Comparison of ENCODE assay signal across 8 cellular contexts in genomic region chr9:134698587-134699342, GRCh38. TPM values are rescaled to one million over a fixed set of nuclear protein-coding genes. Genes with fewer than 3 reads are reported as not detected.
A peak's percentile ranks its signal among the peaks of the same experiment; 100 is the strongest.
DNase-seq lines count a peak whose midpoint lies in the region; ATAC-seq, FAIRE-seq and TF ChIP-seq lines count a peak whose summit lies in the region.

No MANE protein-coding gene starts in this region.

- H3K4me1 ChIP-seq in endothelial cell of umbilical vein (ENCODE audit: control insufficient read depth, extremely low read depth, insufficient read depth, low read length) (no peaks in the 10 kb centered on the region), mesodermal cell (ENCODE audit: control insufficient read depth, insufficient read depth, low read length, poor library complexity, severe bottlenecking) (peaks cover 19% of the 10 kb centered on the region)

- TF ChIP-seq CTCF in endothelial cell of umbilical vein (IDR thresholded peaks at IDR 0.05; ENCODE audit: extremely low read depth in 1 of 2, insufficient read depth in 1 of 2, low read depth in 1 of 2, low read length in 2 of 2), result peak; percentile 79 to 91

- H3K27me3 Mint-ChIP-seq in stimulated activated naive CD8-positive, alpha-beta T cell treated with anti-CD3 and anti-CD28 coated beads, Interleukin-15, amount 100 ng/mL, for 72 hours, result peaks cover 14% of the 10 kb centered on the region

- H2AFZ ChIP-seq in endothelial cell of umbilical vein (ENCODE audit: low read depth, low read length), result no peak overlapping the region

- no peaks in the 10 kb centered on the region for H3K79me2 ChIP-seq in endothelial cell of umbilical vein (ENCODE audit: control insufficient read depth, insufficient read depth, low read length)

- no peaks in the 10 kb centered on the region for H4K20me1 ChIP-seq in endothelial cell of umbilical vein (replicated peaks; ENCODE audit: control insufficient read depth, extremely low read depth, insufficient read depth, low read length)

- no peaks in the 10 kb centered on the region for H3K9me3 Mint-ChIP-seq in stimulated activated naive CD8-positive, alpha-beta T cell treated with anti-CD3 and anti-CD28 coated beads, Interleukin-15, amount 100 ng/mL, for 72 hours

- no TSS peak for BruUV-seq in endothelial cell of umbilical vein (replicated peaks; lab: Mats Ljungman, UMichigan)

- H3K27ac Mint-ChIP-seq in stimulated activated naive CD8-positive, alpha-beta T cell treated with anti-CD3 and anti-CD28 coated beads, Interleukin-15, amount 100 ng/mL, for 72 hours, result no peak overlapping the region

- H3K27me3 ChIP-seq in endothelial cell of umbilical vein (ENCODE audit: control insufficient read depth in 2 of 2, insufficient read depth in 2 of 2, low read length in 2 of 2), result no peaks in the 10 kb centered on the region

- H3K9me1 ChIP-seq in endothelial cell of umbilical vein (replicated peaks; ENCODE audit: control insufficient read depth, extremely low read depth, insufficient read depth, low read length), result no peaks in the 10 kb centered on the region

- ATAC-seq in stimulated activated naive CD8-positive, alpha-beta T cell treated with anti-CD3 and anti-CD28 coated beads, Interleukin-15, amount 100 ng/mL, for 72 hours, result peak; percentile 71
- no peak for ATAC-seq in GM18502 (IDR thresholded peaks at IDR 0.05; ENCODE audit: poor library complexity, unreplicated experiment)

- CTCF ChIA-PET in endothelial cell of umbilical vein (lab: Charles Lee), result interaction anchor here (0.7 to 3.8 kb wide), 16 partner anchors 8 to 714 kb away, joined by 3 to 17 read pairs (median 4); partner anchors contain the start of gene WDR5

- H3K36me3 ChIP-seq in endothelial cell of umbilical vein (ENCODE audit: control insufficient read depth in 2 of 2, extremely low read depth in 1 of 2, insufficient read depth in 2 of 2, low read length in 2 of 2) (peaks cover 7 to 27% of the 10 kb centered on the region in 2 experiments), mesodermal cell (ENCODE audit: control insufficient read depth, insufficient read depth, low read length) (peaks cover 84% of the 10 kb centered on the region)

- H3K4me3 Mint-ChIP-seq in stimulated activated naive CD8-positive, alpha-beta T cell treated with anti-CD3 and anti-CD28 coated beads, Interleukin-15, amount 100 ng/mL, for 72 hours, result no peak overlapping the region

- H3K4me3 ChIP-seq in endothelial cell of umbilical vein (replicated peaks in 1 of 3; ENCODE audit: insufficient read depth in 1 of 3, low read depth in 1 of 3, low read length in 3 of 3) (no peak overlapping the region), mesodermal cell (ENCODE audit: extremely low read depth, insufficient read depth, low read length, poor library complexity, severe bottlenecking) (no peak overlapping the region)

- 29 to 54% methylated on average over 8 to 13 of the region's 19 CpGs for WGBS in mesodermal cell (ENCODE audit: insufficient coverage in 2 of 2), 2 experiments

- DNase-seq in NCI-H1694 treated with DMSO at 0.1 percent for 48 hours (lab: John Stamatoyannopoulos, UW), result peak; percentile 18
- no peak for DNase-seq in NCI-H1694 (lab: John Stamatoyannopoulos, UW)
- DNase-seq in NCI-H1105 (lab: John Stamatoyannopoulos, UW), result peak; percentile 45
- DNase-seq in activated CD4-positive, alpha-beta T cell treated with anti-CD3 and anti-CD28 coated beads for 48 hours, result peak; percentile 75
- peak; percentile 52 for DNase-seq in endothelial cell of umbilical vein (ENCODE audit: low read depth, low spot score)
- peak; percentile 55 to 63 for DNase-seq in stimulated activated naive CD8-positive, alpha-beta T cell treated with anti-CD3 and anti-CD28 coated beads, Interleukin-15, amount 100 ng/mL, for 72 hours

- H3K4me1 Mint-ChIP-seq in stimulated activated naive CD8-positive, alpha-beta T cell treated with anti-CD3 and anti-CD28 coated beads, Interleukin-15, amount 100 ng/mL, for 72 hours, result no peaks in the 10 kb centered on the region

- H3K27ac ChIP-seq in endothelial cell of umbilical vein (ENCODE audit: insufficient read depth, low read depth, low read length) (no peak overlapping the region), mesodermal cell (ENCODE audit: low read depth, low read length, severe bottlenecking) (peak overlapping the region; percentile 62)

- FAIRE-seq in endothelial cell of umbilical vein (lab: Jason Lieb, UNC), result peak; percentile 31

- dilution Hi-C loops in endothelial cell of umbilical vein (cut with MboI; ENCODE audit: extremely low pct_ligation_motif_present, low sequenced_read_pairs), result no loop called here

- no peak overlapping the region for H3K9ac ChIP-seq in endothelial cell of umbilical vein (replicated peaks; ENCODE audit: extremely low read depth, insufficient read depth, low read length)

- POLR2A ChIA-PET in endothelial cell of umbilical vein (lab: Charles Lee), result no interaction called here

- no peak for TF ChIP-seq POLR2A in endothelial cell of umbilical vein (IDR thresholded peaks at IDR 0.05; ENCODE audit: low read depth, low read length)

- no peak overlapping the region for H3K4me2 ChIP-seq in endothelial cell of umbilical vein (ENCODE audit: insufficient read depth, low read length)

- intact Hi-C loops in endothelial cell of umbilical vein (cut with micrococcal nuclease), result loop anchor here (1.0 to 2.0 kb wide), 3 partner anchors 41 to 284 kb away; no protein-coding TSS in a partner anchor

- H3K9me3 ChIP-seq in endothelial cell of umbilical vein (replicated peaks; ENCODE audit: control insufficient read depth, insufficient read depth, low read length) (no peaks in the 10 kb centered on the region), mesodermal cell (ENCODE audit: control insufficient read depth, low read length) (no peaks in the 10 kb centered on the region)

TF ChIP-seq in endothelial cell of umbilical vein, 7 proteins besides CTCF, POLR2A, EP300 and RAD21:
- TF ChIP-seq, protein P1, sequence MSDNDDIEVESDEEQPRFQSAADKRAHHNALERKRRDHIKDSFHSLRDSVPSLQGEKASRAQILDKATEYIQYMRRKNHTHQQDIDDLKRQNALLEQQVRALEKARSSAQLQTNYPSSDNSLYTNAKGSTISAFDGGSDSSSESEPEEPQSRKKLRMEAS (IDR thresholded peaks at IDR 0.05; ENCODE audit: insufficient read depth, insufficient read length), result no peak
- TF ChIP-seq MYC (IDR thresholded peaks at IDR 0.05; ENCODE audit: low read depth, low read length) (no peak), EZH2 (IDR thresholded peaks at IDR 0.05; ENCODE audit: borderline replicate concordance, low read depth, low read length, severe bottlenecking) (no peak), FOS (IDR thresholded peaks at IDR 0.05; ENCODE audit: borderline replicate concordance, insufficient read depth, low read length) (no peak), POLR2AphosphoS5 (IDR thresholded peaks at IDR 0.05; ENCODE audit: insufficient read depth, low read depth, low read length) (no peak), JUN (IDR thresholded peaks at IDR 0.05; ENCODE audit: borderline replicate concordance, insufficient read depth, insufficient read length, low read depth) (no peak), GATA2 (IDR thresholded peaks at IDR 0.05; ENCODE audit: insufficient read depth, insufficient read length, low read depth, low read length) (no peak)

RNA-seq across cellular contexts. Expression of gene COL5A1, which starts 57.2 kb away (rescaled TPM):
- total RNA-seq in endothelial cell of umbilical vein, result 164 and 175 TPM in 2 replicates
- 97.4 and 102 TPM in 2 replicates for polyA plus RNA-seq in endothelial cell of umbilical vein
- polyA plus RNA-seq in endothelial cell of umbilical vein (2011; cell fraction: cytosol; rRNA removed), result 104 and 105 TPM in 2 replicates
- 264 and 309 TPM in 2 replicates for polyA plus RNA-seq in endothelial cell of umbilical vein (2011; cell fraction: nucleus; rRNA removed)
- polyA plus RNA-seq in endothelial cell of umbilical vein (2012), result 168 and 382 TPM in 2 replicates
- 111 and 113 TPM in 2 replicates for polyA minus RNA-seq in endothelial cell of umbilical vein
- 29.8 TPM for polyA minus RNA-seq in endothelial cell of umbilical vein (2011; cell fraction: cytosol; rRNA and poly(A)+ RNA removed)
- 81.2 and 123 TPM in 2 replicates for polyA minus RNA-seq in endothelial cell of umbilical vein (2011; cell fraction: nucleus; rRNA and poly(A)+ RNA removed)
- polyA plus RNA-seq in mesodermal cell (2013, experiment 1 of 2), result 366 TPM
- 331 TPM for polyA plus RNA-seq in mesodermal cell (2013, experiment 2 of 2)
